Comparison of ENCODE assay signal across 2 cellular contexts in genomic region chr1:53834776-53835175, GRCh38.
A peak's percentile ranks its signal among the peaks of the same experiment; 100 is the strongest.
TF ChIP-seq lines count a peak whose summit lies in the region.

No MANE protein-coding gene starts in this region.

TF ChIP-seq in GM12891, 5 proteins besides CTCF, POLR2A, EP300 and RAD21:
- TF ChIP-seq PAX5 (IDR thresholded peaks at IDR 0.05; ENCODE audit: insufficient read depth, low read length, severe bottlenecking) (peak; percentile 86), TAF1 (IDR thresholded peaks at IDR 0.05; ENCODE audit: low read depth, low read length) (no peak), POU2F2 (IDR thresholded peaks at IDR 0.05; ENCODE audit: low read depth, low read length) (no peak), SPI1 (IDR thresholded peaks at IDR 0.05; ENCODE audit: low read depth, low read length) (no peak), POLR2AphosphoS5 (IDR thresholded peaks at IDR 0.05; ENCODE audit: low read depth, low read length) (no peak)

TF ChIP-seq in GM12878, 131 proteins besides CTCF, POLR2A, EP300 and RAD21 (continues in another document):
- TF ChIP-seq PAX5 (IDR thresholded peaks at IDR 0.05; ENCODE audit: borderline replicate concordance, low read depth, low read length) (peak; percentile 75), PAX8 (IDR thresholded peaks at IDR 0.05) (no peak), RAD51 (IDR thresholded peaks at IDR 0.05) (0 out of 2 replicates have a peak, but pooled peaks have one; percentile 6), ETV6 (conservative IDR thresholded peaks at IDR 0.05 in 1 of 2, IDR thresholded peaks at IDR 0.05 in 1 of 2; ENCODE audit: borderline replicate concordance in 1 of 2, low read depth in 1 of 2) (no peak), CEBPZ (IDR thresholded peaks at IDR 0.05; ENCODE audit: low read depth, low read length) (no peak), MYC (IDR thresholded peaks at IDR 0.05; ENCODE audit: insufficient read depth, insufficient read length, insufficient replicate concordance, low read length, severe bottlenecking) (no peak), MEF2B (IDR thresholded peaks at IDR 0.05; ENCODE audit: partially characterized antibody, poor library complexity, severe bottlenecking) (no peak), IRF5 (IDR thresholded peaks at IDR 0.05; ENCODE audit: borderline replicate concordance) (no peak), LARP7 (IDR thresholded peaks at IDR 0.05) (no peak), PKNOX1 (IDR thresholded peaks at IDR 0.05) (no peak), CHD4 (IDR thresholded peaks at IDR 0.05) (no peak), BRCA1 (IDR thresholded peaks at IDR 0.05; ENCODE audit: low read depth, low read length) (no peak), HSF1 (IDR thresholded peaks at IDR 0.05; ENCODE audit: low read depth, low read length) (no peak), TARDBP (IDR thresholded peaks at IDR 0.05; ENCODE audit: borderline replicate concordance) (no peak), BHLHE40 (IDR thresholded peaks at IDR 0.05; ENCODE audit: borderline replicate concordance in 1 of 2, low read depth in 2 of 2, low read length in 1 of 2) (peak; percentile 35 to 66; a peak in 2 of 4 replicates), RUNX3 (IDR thresholded peaks at IDR 0.05; ENCODE audit: low read length) (0 out of 2 replicates have a peak, but pooled peaks have one; percentile 13), RELA (IDR thresholded peaks at IDR 0.05; ENCODE audit: borderline replicate concordance, partially characterized antibody) (no peak), KDM1A (IDR thresholded peaks at IDR 0.05; ENCODE audit: borderline replicate concordance) (no peak), ZNF687 (IDR thresholded peaks at IDR 0.05) (peak; percentile 45; the same call in 1 of the 2 replicates), SKIL (IDR thresholded peaks at IDR 0.05; ENCODE audit: low read depth, poor library complexity, severe bottlenecking) (no peak), ZBTB40 (IDR thresholded peaks at IDR 0.05; ENCODE audit: borderline replicate concordance) (peak; percentile 8; the same call in 1 of the 2 replicates), SMARCA5 (IDR thresholded peaks at IDR 0.05) (0 out of 2 replicates have a peak, but pooled peaks have one; percentile 31), GATAD2B (conservative IDR thresholded peaks at IDR 0.05; ENCODE audit: low read depth) (no peak), NKRF (conservative IDR thresholded peaks at IDR 0.05) (no peak), ATF7 (IDR thresholded peaks at IDR 0.05; ENCODE audit: low read depth) (no peak), ELK1 (IDR thresholded peaks at IDR 0.05; ENCODE audit: low read depth, low read length) (no peak), PML (IDR thresholded peaks at IDR 0.05; ENCODE audit: low read length) (no peak), KAT2A (conservative IDR thresholded peaks at IDR 0.05; ENCODE audit: control insufficient read depth, low read depth, low read length) (no peak), CEBPB (IDR thresholded peaks at IDR 0.05; ENCODE audit: borderline replicate concordance in 1 of 2, low read depth in 2 of 2, low read length in 2 of 2) (no peak), ASH2L (IDR thresholded peaks at IDR 0.05; ENCODE audit: borderline replicate concordance, low read depth) (no peak)
